ENCODE assay signal across 8 cellular contexts in genomic region chr21:25735221-25735894, GRCh38. TPM values are rescaled to one million over a fixed set of nuclear protein-coding genes. Genes with fewer than 3 reads are reported as not detected.
A peak's percentile ranks its signal among the peaks of the same experiment; 100 is the strongest.
DNase-seq lines count a peak whose midpoint lies in the region; ATAC-seq and TF ChIP-seq lines count a peak whose summit lies in the region.

No MANE protein-coding gene starts in this region.

- no peaks in the 10 kb centered on the region for H3K36me3 ChIP-seq in CD8-positive, alpha-beta T cell (ENCODE audit: insufficient read depth, low read length)

- POLR2A ChIA-PET in CD8-positive, alpha-beta T cell (lab: Charles Lee), result interaction anchor here (0.7 to 2.3 kb wide), 7 partner anchors 9 to 170 kb away, joined by 3 to 18 read pairs (median 5); partner anchors contain the start of genes JAM2 and MRPL39

- TF ChIP-seq CTCF in CD8-positive, alpha-beta T cell (IDR thresholded peaks at IDR 0.05), result no peak
- TF ChIP-seq CTCF in HL-60 (IDR thresholded peaks at IDR 0.05; ENCODE audit: insufficient read depth, low read length), result no peak
- no peak for TF ChIP-seq CTCF in endothelial cell (IDR thresholded peaks at IDR 0.05; ENCODE audit: unreplicated experiment)
- TF ChIP-seq CTCF in mesothelial cell of epicardium (IDR thresholded peaks at IDR 0.05; ENCODE audit: unreplicated experiment), result no peak

- no peaks in the 10 kb centered on the region for H3K9me3 ChIP-seq in CD8-positive, alpha-beta T cell (ENCODE audit: low read length)

- no peaks in the 10 kb centered on the region for H3K27me3 Mint-ChIP-seq in CD8-positive, alpha-beta T cell (ENCODE audit: low read depth)
- H3K27me3 Mint-ChIP-seq in endothelial cell (ENCODE audit: unreplicated experiment) (peaks cover 16% of the 10 kb centered on the region), mesothelial cell of epicardium (ENCODE audit: low read depth) (no peaks in the 10 kb centered on the region)

- CTCF ChIA-PET in CD8-positive, alpha-beta T cell (lab: Charles Lee), result interaction anchor here (1.2 kb wide), 1 partner anchor 127 kb away, joined by 6 read pairs; no protein-coding TSS in a partner anchor

- peak overlapping the region; percentile 100 for H3K4me3 Mint-ChIP-seq in CD8-positive, alpha-beta T cell
- H3K4me3 Mint-ChIP-seq in endothelial cell (ENCODE audit: unreplicated experiment) (peak overlapping the region; percentile 99), mesothelial cell of epicardium (peak overlapping the region; percentile 100)

- intact Hi-C loops in CD8-positive, alpha-beta T cell (cut with DNase I, micrococcal nuclease), result loop anchor here (1.0 to 10.0 kb wide), 6 partner anchors 67 to 437 kb away; partner anchors contain the start of genes APP (in 2 of the 2) and MRPL39 (in 1 of the 2)

- H3K4me1 ChIP-seq in CD8-positive, alpha-beta T cell (ENCODE audit: insufficient read depth, low read length), result peaks cover 21% of the 10 kb centered on the region

- peak overlapping the region; percentile 89 for H3K27ac ChIP-seq in CD8-positive, alpha-beta T cell (ENCODE audit: low read depth, low read length)
- H3K27ac ChIP-seq in HL-60 (replicated peaks), result peak overlapping the region; percentile 100

- H3K27me3 ChIP-seq in CD8-positive, alpha-beta T cell (ENCODE audit: insufficient read depth, low read length), result no peaks in the 10 kb centered on the region
- no peaks in the 10 kb centered on the region for H3K27me3 ChIP-seq in HL-60 (ENCODE audit: insufficient read depth, poor library complexity, severe bottlenecking)

- peak overlapping the region; percentile 91 for H3K4me3 ChIP-seq in CD8-positive, alpha-beta T cell (ENCODE audit: low read depth, low read length)
- peak overlapping the region; percentile 90 for H3K4me3 ChIP-seq in HL-60 (replicated peaks; ENCODE audit: insufficient read depth, low read length)

- peak; percentile 82 to 95 (median 88) for DNase-seq in CD8-positive, alpha-beta T cell
- DNase-seq in HL-60 (ENCODE audit: low read depth in 1 of 2, low spot score in 1 of 2), result peak; percentile 73 to 92
- DNase-seq in NK-92 treated with Interleukin-12 subunit alpha and Interleukin-12 subunit beta, amount 100 ng/mL, for 24 hours (lab: John Stamatoyannopoulos, UW), result peak; percentile 87
- DNase-seq in activated CD8-positive, alpha-beta memory T cell treated with anti-CD3 and anti-CD28 coated beads, Interleukin-2, amount 50 U/mL, for 4 hours, result peak; percentile 87
- peak; percentile 78 for DNase-seq in endothelial cell (ENCODE audit: low spot score)
- peak; percentile 70 to 88 for DNase-seq in mesothelial cell of epicardium (ENCODE audit: low spot score in 2 of 2, unreplicated experiment in 2 of 2)
- peak; percentile 76 to 79 for DNase-seq in stimulated activated CD8-positive, alpha-beta memory T cell treated with anti-CD3 and anti-CD28 coated beads, Interleukin-15, amount 100 ng/mL, for 4 hours (ENCODE audit: low read depth in 2 of 2)

- no peaks in the 10 kb centered on the region for H3K9me3 Mint-ChIP-seq in CD8-positive, alpha-beta T cell
- H3K9me3 Mint-ChIP-seq in endothelial cell (ENCODE audit: unreplicated experiment), result no peaks in the 10 kb centered on the region
- no peaks in the 10 kb centered on the region for H3K9me3 Mint-ChIP-seq in mesothelial cell of epicardium

- H3K36me3 Mint-ChIP-seq in CD8-positive, alpha-beta T cell, result peaks cover 34% of the 10 kb centered on the region
- H3K36me3 Mint-ChIP-seq in endothelial cell (ENCODE audit: low read depth, unreplicated experiment) (peaks cover 13% of the 10 kb centered on the region), mesothelial cell of epicardium (peaks cover 1% of the 10 kb centered on the region)

- H3K4me1 Mint-ChIP-seq in CD8-positive, alpha-beta T cell (ENCODE audit: low read depth), result peaks cover 57% of the 10 kb centered on the region
- H3K4me1 Mint-ChIP-seq in endothelial cell (ENCODE audit: unreplicated experiment) (peaks cover 28% of the 10 kb centered on the region), mesothelial cell of epicardium (peaks cover 32% of the 10 kb centered on the region)

- H3K27ac Mint-ChIP-seq in CD8-positive, alpha-beta T cell, result peak overlapping the region; percentile 100
- H3K27ac Mint-ChIP-seq in endothelial cell (ENCODE audit: unreplicated experiment) (peak overlapping the region; percentile 100), mesothelial cell of epicardium (peak overlapping the region; percentile 100)

- ATAC-seq in CD8-positive, alpha-beta T cell, result peak; percentile 77
- peak; percentile 52 for ATAC-seq in GM19467 (IDR thresholded peaks at IDR 0.05; ENCODE audit: unreplicated experiment)

RNA-seq across cellular contexts. Expression of gene GABPA, which starts 0.6 kb away (rescaled TPM):
- 10 to 100 TPM; 21.3 to 25.1 TPM for total RNA-seq in CD8-positive, alpha-beta T cell
- total RNA-seq in endothelial cell (ENCODE audit: unreplicated experiment) (22.6 TPM), mesothelial cell of epicardium (28.0 to 30.9 TPM (median 30.0 TPM) in 3 replicates)

RNA-seq across cellular contexts. Expression of gene ATP5PF, which starts 0.7 kb away (rescaled TPM):
- total RNA-seq in CD8-positive, alpha-beta T cell, result 10 to 100 TPM; 26.8 to 28.1 TPM
- total RNA-seq in endothelial cell (ENCODE audit: unreplicated experiment), result 119 TPM
- 101 to 109 TPM (median 105 TPM) in 3 replicates for total RNA-seq in mesothelial cell of epicardium

Comparison
In these comparisons a context has a peak if more than half of its experiments do, and no peak if none do; other contexts are left out.
1. Peak in every context shown above with its lines: DNase-seq, ATAC-seq, H3K4me3 ChIP-seq and H3K27ac ChIP-seq.